In the genomic region with DNA sequence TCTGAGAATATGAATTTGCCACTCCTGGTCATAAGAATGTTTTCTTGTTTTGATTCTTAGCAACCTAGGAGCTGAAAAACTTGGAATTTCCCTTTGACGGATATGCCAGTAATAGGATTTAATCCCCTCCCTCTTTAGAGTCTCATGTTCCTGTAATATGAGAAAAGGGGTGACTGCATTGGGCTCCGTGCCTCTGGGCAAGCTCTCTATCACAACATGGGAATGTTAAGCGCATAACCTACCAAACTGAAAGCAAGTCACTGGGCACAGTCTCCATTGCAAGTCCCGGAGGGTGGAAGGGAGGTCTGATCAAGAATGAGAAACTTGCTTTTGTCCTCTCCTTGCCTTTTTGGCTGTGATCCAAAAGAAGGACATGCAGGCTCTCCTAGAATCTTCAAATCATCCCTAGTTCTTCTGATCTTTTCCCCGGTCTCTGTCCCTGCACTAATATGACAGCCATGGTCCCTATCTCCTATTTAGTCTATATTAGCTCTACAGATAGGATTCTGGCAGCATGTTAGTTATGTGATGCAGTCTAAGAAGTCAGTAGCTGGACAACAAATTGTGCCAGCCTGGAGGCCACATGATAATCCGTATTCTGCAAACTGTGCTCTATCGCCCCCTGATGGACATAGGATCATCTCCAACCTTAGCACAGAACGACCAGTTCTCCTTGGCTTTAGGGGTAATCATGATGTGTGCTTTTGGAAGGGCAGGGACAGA, we compare ENCODE assay signal across 10 cellular contexts. TPM values are rescaled to one million over a fixed set of nuclear protein-coding genes. Genes with fewer than 3 reads are reported as not detected.
DNase-seq lines count a peak whose midpoint lies in the region; ATAC-seq, FAIRE-seq and TF ChIP-seq lines count a peak whose summit lies in the region.
"Had no signal": no experiment of that assay in that cellular context is flagged by ENCODE, and none has a peak within 500 bp of the region (broad histone marks: within the 10 kb centered on the region; RNA-seq: fewer than 3 reads in every experiment).

No MANE protein-coding gene starts in this region.

- ATAC-seq in GM21576 (IDR thresholded peaks at IDR 0.05; ENCODE audit: unreplicated experiment) (peak; percentile 81), Panc1 (peak; percentile 85), K562 (peak; percentile 96)

- H3K9ac ChIP-seq in K562 (ENCODE audit: insufficient read depth in 1 of 2, low read depth in 2 of 2, low read length in 2 of 2): no peak overlapping the region
- H3K9ac ChIP-seq: BLaER1 had no signal

- no peak overlapping the region for H3K4me2 ChIP-seq in K562 (ENCODE audit: insufficient read depth, low read length)
- H3K4me2 ChIP-seq: BLaER1 had no signal

- no peaks in the 10 kb centered on the region for H3K9me3 ChIP-seq in Panc1 (ENCODE audit: control insufficient read depth, insufficient read depth, low read depth, low read length)
- no peaks in the 10 kb centered on the region for H3K9me3 ChIP-seq in K562 (replicated peaks; ENCODE audit: control insufficient read depth, insufficient read depth, low read depth, low read length)
- H3K9me3 ChIP-seq: BLaER1 had no signal

- H3K36me3 ChIP-seq in Panc1 (ENCODE audit: control insufficient read depth, insufficient read depth, low read length) (no peaks in the 10 kb centered on the region), K562 (ENCODE audit: control insufficient read depth, insufficient read depth, low read length) (peaks cover 9% of the 10 kb centered on the region; the same call in 2 of the 3 replicates)
- H3K36me3 ChIP-seq: BLaER1 had no signal

- H3K27me3 ChIP-seq in Panc1 (ENCODE audit: control insufficient read depth, insufficient read depth, low read length): no peaks in the 10 kb centered on the region
- H3K27me3 ChIP-seq in K562 (ENCODE audit: control insufficient read depth in 2 of 2, insufficient read depth in 2 of 2, low read length in 2 of 2): no peaks in the 10 kb centered on the region
- H3K27me3 ChIP-seq: BLaER1 had no signal

- TF ChIP-seq CTCF in Panc1 (IDR thresholded peaks at IDR 0.05) (peak; percentile 86), K562 (IDR thresholded peaks at IDR 0.05 in 2 of 3, conservative IDR thresholded peaks at IDR 0.05 in 1 of 3; ENCODE audit: insufficient read depth in 2 of 3, low read depth in 1 of 3, low read length in 3 of 3) (peak; percentile 77 to 85 (median 82))

- BruUV-seq in Panc1 (replicated peaks; lab: Mats Ljungman, UMichigan): no TSS peak
- no TSS peak for BruUV-seq in K562 (replicated peaks; lab: Mats Ljungman, UMichigan)

- POLR2A ChIA-PET in Panc1 (lab: Charles Lee): no interaction called here
- POLR2A ChIA-PET in K562 (lab: Yijun Ruan, JAX): interaction anchor here (1.0 kb wide), 3 partner anchors 11 to 125 kb away, joined by 3 to 4 read pairs (median 4); no protein-coding TSS in a partner anchor

- peak; percentile 10 for DNase-seq in DMS153 (lab: John Stamatoyannopoulos, UW)
- no peak for DNase-seq in DMS153 treated with DMSO at 0.1 percent for 48 hours (lab: John Stamatoyannopoulos, UW; ENCODE audit: unreplicated experiment)
- peak; percentile 2 for DNase-seq in HS-5 (ENCODE audit: low read depth)
- peak; percentile 33 for DNase-seq in Panc1 (ENCODE audit: low read depth, low spot score)
- DNase-seq in K562 (ENCODE audit: extremely low read depth in 1 of 4, low spot score in 3 of 4): peak; percentile 48 to 86 (median 62)
- peak; percentile 78 for DNase-seq in left kidney (ENCODE audit: low read depth, low spot score)
- peak; percentile 1 for DNase-seq in stimulated activated naive CD4-positive, alpha-beta T cell treated with Interleukin-2 at 50 U/mL for 16 hours (lab: John Stamatoyannopoulos, UW)

- H2AFZ ChIP-seq in K562 (ENCODE audit: low read depth, low read length): peak overlapping the region; percentile 40; the same call in 1 of the 2 replicates

- H3K4me1 ChIP-seq in Panc1 (ENCODE audit: control insufficient read depth, insufficient read depth, low read length): no peaks in the 10 kb centered on the region
- H3K4me1 ChIP-seq in K562 (replicated peaks in 1 of 2; ENCODE audit: control insufficient read depth in 2 of 2, insufficient read depth in 2 of 2, low read length in 2 of 2): peaks cover 0 to 18% of the 10 kb centered on the region in 2 experiments; a peak in 3 of 5 replicates
- H3K4me1 ChIP-seq: BLaER1 had no signal

- 49% methylated on average over 8 of the region's 8 CpGs for WGBS in K562 (ENCODE audit: insufficient coverage, low coverage, missing lambda C conversion rate)

- peak; percentile 88 for FAIRE-seq in K562 (lab: Jason Lieb, UNC)

- no peak for TF ChIP-seq EP300 in K562 (IDR thresholded peaks at IDR 0.05; ENCODE audit: low read length)

- no peak for TF ChIP-seq POLR2A in K562 (conservative IDR thresholded peaks at IDR 0.05)

- in situ Hi-C loops in Panc1 (cut with HindIII; ENCODE audit: low pct_unique_long_range_greater_than_20kb, low sequenced_read_pairs) (no loop called here), K562 (cut with MboI) (loop anchor here (5.0 kb wide), 1 partner anchor 123 kb away; no protein-coding TSS in a partner anchor)

- peaks cover 4% of the 10 kb centered on the region; the same call in 2 of the 3 replicates for H3K79me2 ChIP-seq in K562 (ENCODE audit: control insufficient read depth, insufficient read depth, low read length)

- H3K27ac ChIP-seq in Panc1 (ENCODE audit: low read length) (no peak overlapping the region), K562 (ENCODE audit: extremely low read depth, low read depth, low read length) (no peak overlapping the region)
- H3K27ac ChIP-seq: BLaER1, epithelial cell of prostate had no signal

- intact Hi-C loops in Panc1 (cut with micrococcal nuclease; ENCODE audit: unreplicated experiment): loop anchor here (2.0 kb wide), 1 partner anchor 124 kb away; no protein-coding TSS in a partner anchor
- intact Hi-C loops in K562 (cut with micrococcal nuclease): loop anchor here (1.0 to 10.0 kb wide), 4 partner anchors 87 to 450 kb away; a partner anchor contains a TSS

- no peak overlapping the region for H3K4me3 ChIP-seq in Panc1 (ENCODE audit: low read depth in 2 of 2, low read length in 2 of 2)
- H3K4me3 ChIP-seq in K562: no peak overlapping the region
- H3K4me3 ChIP-seq: BLaER1 had no signal

- CTCF ChIA-PET in Panc1 (lab: Charles Lee): interaction anchor here (1.3 kb wide), 1 partner anchor 124 kb away, joined by 4 read pairs; no protein-coding TSS in a partner anchor
- CTCF ChIA-PET in K562 (lab: Yijun Ruan, JAX; ENCODE audit: low intra/inter-chr PET ratio): interaction anchor here (0.6 to 1.2 kb wide), 2 partner anchors 21 to 124 kb away, joined by 3 to 6 read pairs; no protein-coding TSS in a partner anchor

- TF ChIP-seq RAD21 in K562 (CRISPR knock-in tag; conservative IDR thresholded peaks at IDR 0.05 in 1 of 2, IDR thresholded peaks at IDR 0.05 in 1 of 2): peak; percentile 45 to 82; a peak in 3 of 4 replicates

- H4K20me1 ChIP-seq in K562 (replicated peaks; ENCODE audit: control insufficient read depth, insufficient read depth, low read length): no peaks in the 10 kb centered on the region
- H4K20me1 ChIP-seq: BLaER1 had no signal

- no peaks in the 10 kb centered on the region for H3K9me1 ChIP-seq in K562 (ENCODE audit: control insufficient read depth, insufficient read depth, low read length)

TF ChIP-seq in K562, 482 proteins besides CTCF, POLR2A, EP300 and RAD21 (continues in another document):
- TF ChIP-seq ZNF253 (CRISPR knock-in tag; conservative IDR thresholded peaks at IDR 0.05) (no peak), POLR2G (IDR thresholded peaks at IDR 0.05; ENCODE audit: low read depth, low read length) (no peak)

RNA-seq across cellular contexts. Expression of a gene that starts 11.7 kb away (rescaled TPM):
- total RNA-seq in Panc1 (2021; ENCODE audit: unreplicated experiment) (not detected), K562 (2014; rRNA removed) (0.73 and 1.7 TPM in 2 replicates), K562 (2014; rRNA removed; fragmentation: Illumina TruSeq; extraction: Trizol) (2.6 and 2.9 TPM in 2 replicates), K562 (2015; rRNA removed; fragmentation: Illumina TruSeq; extraction: Trizol) (2.6 and 2.7 TPM in 2 replicates), K562 (2021) (1.7 and 2.8 TPM in 2 replicates)
- not detected for polyA plus RNA-seq in Panc1 (2012; ENCODE audit: insufficient read length)
- 16.6 and 50.2 TPM in 2 replicates for total RNA-seq in K562 (2011; cell fraction: chromatin; rRNA removed; ENCODE audit: low replicate concordance)
- 9.3 and 17.4 TPM in 2 replicates for total RNA-seq in K562 (2011; cell fraction: nucleolus; rRNA removed)
- 41.2 and 79.5 TPM in 2 replicates for total RNA-seq in K562 (2011; cell fraction: nucleoplasm; rRNA removed)
- polyA plus RNA-seq in K562 (2011; rRNA removed) (0.86 and 1.1 TPM in 2 replicates), K562 (2014; fragmentation: Illumina TruSeq; extraction: Trizol) (0.18 and 0.27 TPM in 2 replicates), K562 (2014; fragmentation: Nextera tagmentation; extraction: Ambion mirVana) (under 1 TPM in 1 of 2 experiments, not detected in 1; 0.07 TPM), K562 (2014; rRNA removed) (0.27 and 0.38 TPM in 2 replicates)
- polyA plus RNA-seq in K562 (2011; cell fraction: cytosol; rRNA removed): 0.16 and 0.18 TPM in 2 replicates
- 13.4 and 17.5 TPM in 2 replicates for polyA plus RNA-seq in K562 (2011; cell fraction: nucleus; rRNA removed)
- polyA plus RNA-seq in K562 (2012): 0.14 and 0.62 TPM in 2 replicates
- 45.9 and 55.9 TPM in 2 replicates for polyA minus RNA-seq in K562 (2011; rRNA and poly(A)+ RNA removed)
- polyA minus RNA-seq in K562 (2011; cell fraction: cytosol; rRNA and poly(A)+ RNA removed): 1.4 TPM in 1 of 2 replicates, not detected in the other
- 53.4 and 57.5 TPM in 2 replicates for polyA minus RNA-seq in K562 (2011; cell fraction: nucleus; rRNA and poly(A)+ RNA removed)

RNA-seq across cellular contexts. Expression of a gene that starts 46.0 kb away (rescaled TPM):
- not detected for total RNA-seq in Panc1 (2021; ENCODE audit: unreplicated experiment)
- polyA plus RNA-seq in Panc1 (2012; ENCODE audit: insufficient read length): not detected
- total RNA-seq in K562 (2011; cell fraction: chromatin; rRNA removed; ENCODE audit: low replicate concordance): 10.0 and 24.8 TPM in 2 replicates
- total RNA-seq in K562 (2011; cell fraction: nucleolus; rRNA removed): 2.3 and 6.2 TPM in 2 replicates
- 26.1 and 54.7 TPM in 2 replicates for total RNA-seq in K562 (2011; cell fraction: nucleoplasm; rRNA removed)
- total RNA-seq in K562 (2014; rRNA removed): 0.57 and 0.59 TPM in 2 replicates
- 1.4 and 1.7 TPM in 2 replicates for total RNA-seq in K562 (2014; rRNA removed; fragmentation: Illumina TruSeq; extraction: Trizol)
- 0.91 and 1.7 TPM in 2 replicates for total RNA-seq in K562 (2015; rRNA removed; fragmentation: Illumina TruSeq; extraction: Trizol)
- total RNA-seq in K562 (2021): 0.44 and 0.54 TPM in 2 replicates
- polyA plus RNA-seq in K562 (2011; rRNA removed): 0.57 and 0.83 TPM in 2 replicates
- polyA plus RNA-seq in K562 (2011; cell fraction: cytosol; rRNA removed): 0.15 and 0.19 TPM in 2 replicates
- polyA plus RNA-seq in K562 (2011; cell fraction: nucleus; rRNA removed): 3.8 and 4.1 TPM in 2 replicates
- polyA plus RNA-seq in K562 (2012): 0.18 and 0.32 TPM in 2 replicates
- polyA plus RNA-seq in K562 (2014; fragmentation: Illumina TruSeq; extraction: Trizol): 0.10 and 0.25 TPM in 2 replicates
- under 1 TPM in 1 of 2 experiments, not detected in 1; 0.03 TPM for polyA plus RNA-seq in K562 (2014; fragmentation: Nextera tagmentation; extraction: Ambion mirVana)
- 0.12 and 0.16 TPM in 2 replicates for polyA plus RNA-seq in K562 (2014; rRNA removed)
- 13.4 and 16.2 TPM in 2 replicates for polyA minus RNA-seq in K562 (2011; rRNA and poly(A)+ RNA removed)
- polyA minus RNA-seq in K562 (2011; cell fraction: cytosol; rRNA and poly(A)+ RNA removed): not detected in 2 replicates
- polyA minus RNA-seq in K562 (2011; cell fraction: nucleus; rRNA and poly(A)+ RNA removed): 18.0 and 19.9 TPM in 2 replicates
